ENCODE assay signal across 17 cellular contexts in the genomic region with DNA sequence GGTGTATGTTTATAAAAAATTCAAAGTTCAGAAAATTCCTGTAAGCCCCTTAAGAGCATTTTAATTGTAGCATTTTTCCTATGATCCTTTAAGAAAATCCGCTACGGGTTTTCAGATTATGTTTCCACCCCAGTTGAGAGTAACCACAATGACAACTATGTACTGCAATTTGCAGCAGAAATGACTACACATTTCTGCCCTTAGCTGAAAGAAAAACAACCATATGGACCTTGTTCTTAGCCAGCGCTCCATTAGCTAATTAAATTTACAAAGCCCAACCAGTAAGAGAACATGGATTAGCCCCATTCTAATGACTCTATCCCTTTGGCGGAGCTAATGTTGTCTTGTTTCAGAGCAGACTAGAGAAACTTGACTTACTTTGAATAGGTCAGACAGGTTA.
DNase-seq lines count a peak whose midpoint lies in the region; FAIRE-seq and TF ChIP-seq lines count a peak whose summit lies in the region.
"Had no signal": no experiment of that assay in that cellular context is flagged by ENCODE, and none has a peak within 500 bp of the region (broad histone marks: within the 10 kb centered on the region; RNA-seq: fewer than 3 reads in every experiment).

No MANE protein-coding gene starts in this region.

- in situ Hi-C loops in astrocyte of the spinal cord (cut with HindIII; ENCODE audit: low sequenced_read_pairs) = no loop called here

- H3K4me3 ChIP-seq in astrocyte of the spinal cord (ENCODE audit: low read depth, low read length) = no peak overlapping the region
- H3K4me3 ChIP-seq: stomach had no signal

- FAIRE-seq in D721Med (lab: Jason Lieb, UNC) = peak; percentile 97
- FAIRE-seq: RCC 7860 had no signal

- DNase-seq in D721Med (ENCODE audit: insufficient read length, low spot score) (no peak), NCI-H1694 treated with DMSO at 0.1 percent for 48 hours (lab: John Stamatoyannopoulos, UW) (peak; percentile 93), astrocyte of the spinal cord (ENCODE audit: low read depth, low spot score) (peak; percentile 81), myocyte (ENCODE audit: low read depth) (peak; percentile 38), dermis blood vessel endothelial cell (no peak), DMS53 treated with DMSO at 0.1 percent for 48 hours (lab: John Stamatoyannopoulos, UW; ENCODE audit: unreplicated experiment) (no peak)
- DNase-seq in stimulated activated CD4-positive, alpha-beta T cell treated with anti-CD3 and anti-CD28 coated beads, Interleukin-2, amount 100 ng/mL, for 48 hours = no peak
- no peak for DNase-seq in activated T-cell treated with anti-CD3 and anti-CD28 coated beads, Interleukin-2, amount 50 U/mL, for 48 hours
- DNase-seq: activated CD4-positive, alpha-beta memory T cell treated with anti-CD3 and anti-CD28 coated beads for 36 hours; activated T-cell treated with anti-CD3 and anti-CD28 coated beads, Interleukin-2, amount 50 U/mL, for 24 hours; Caco-2; H7; mammary epithelial cell; natural killer cell; NCI-H187 treated with DMSO at 0.1 percent for 48 hours; stomach had no signal

- no peak for TF ChIP-seq CTCF in D721Med (IDR thresholded peaks at IDR 0.05; ENCODE audit: insufficient read depth, missing control alignments)
- TF ChIP-seq CTCF in astrocyte of the spinal cord (IDR thresholded peaks at IDR 0.05; ENCODE audit: low read depth, low read length) = no peak

Comparison
In these comparisons a context has a peak if more than half of its experiments do, and no peak if none do; other contexts are left out.
1. DNase-seq: peak in NCI-H1694 treated with DMSO at 0.1 percent for 48 hours (single experiment), astrocyte of the spinal cord (single experiment) and myocyte (single experiment); none in D721Med (single experiment), stimulated activated CD4-positive, alpha-beta T cell treated with anti-CD3 and anti-CD28 coated beads, Interleukin-2, amount 100 ng/mL, for 48 hours (0 of 2), activated T-cell treated with anti-CD3 and anti-CD28 coated beads, Interleukin-2, amount 50 U/mL, for 48 hours (0 of 2), dermis blood vessel endothelial cell (single experiment) and DMS53 treated with DMSO at 0.1 percent for 48 hours (single experiment).